Comparison of ENCODE assay signal across 8 cellular contexts in the genomic region with DNA sequence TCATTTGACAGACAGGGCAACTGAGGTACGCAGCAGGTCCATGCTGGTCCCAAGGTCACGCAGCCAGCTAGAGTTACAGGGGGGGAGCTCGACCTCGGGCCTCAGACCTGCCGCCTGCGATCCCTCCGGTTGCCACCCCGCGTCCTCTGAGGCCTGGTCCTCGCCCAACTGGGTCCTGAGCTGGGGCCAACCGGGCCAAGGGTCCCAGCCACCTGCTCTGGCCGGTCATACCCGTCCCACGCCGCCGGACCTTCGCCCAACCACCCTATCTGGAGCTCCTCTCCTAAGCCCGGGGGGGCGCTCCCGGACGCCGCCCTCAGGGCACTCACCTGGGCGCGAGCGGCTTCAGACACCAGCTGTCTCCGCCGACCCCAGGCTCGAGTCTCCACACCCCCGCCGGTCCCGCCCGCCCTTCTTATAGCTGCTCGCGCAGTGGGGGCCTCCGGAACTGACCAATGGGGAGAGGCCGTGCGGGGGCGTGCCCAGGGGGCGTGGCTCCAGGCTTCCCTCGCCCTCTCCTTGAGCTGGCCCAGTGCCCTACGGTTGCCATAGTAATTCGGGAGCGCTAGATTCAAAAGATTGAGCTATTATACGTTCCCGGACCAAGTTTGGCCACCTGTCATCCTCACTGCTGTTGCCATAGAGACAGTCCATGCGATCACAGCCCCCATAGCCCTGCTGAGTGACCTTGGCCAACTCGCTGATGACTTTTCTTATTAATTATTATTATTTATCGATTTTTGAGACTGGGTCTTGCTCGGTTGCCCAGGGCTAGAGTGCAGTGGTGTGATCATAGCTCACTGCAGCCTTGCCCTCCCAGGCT. TPM values are rescaled to one million over a fixed set of nuclear protein-coding genes. Genes with fewer than 3 reads are reported as not detected.
DNase-seq lines count a peak whose midpoint lies in the region; ATAC-seq, FAIRE-seq and TF ChIP-seq lines count a peak whose summit lies in the region.

A gene with protein sequence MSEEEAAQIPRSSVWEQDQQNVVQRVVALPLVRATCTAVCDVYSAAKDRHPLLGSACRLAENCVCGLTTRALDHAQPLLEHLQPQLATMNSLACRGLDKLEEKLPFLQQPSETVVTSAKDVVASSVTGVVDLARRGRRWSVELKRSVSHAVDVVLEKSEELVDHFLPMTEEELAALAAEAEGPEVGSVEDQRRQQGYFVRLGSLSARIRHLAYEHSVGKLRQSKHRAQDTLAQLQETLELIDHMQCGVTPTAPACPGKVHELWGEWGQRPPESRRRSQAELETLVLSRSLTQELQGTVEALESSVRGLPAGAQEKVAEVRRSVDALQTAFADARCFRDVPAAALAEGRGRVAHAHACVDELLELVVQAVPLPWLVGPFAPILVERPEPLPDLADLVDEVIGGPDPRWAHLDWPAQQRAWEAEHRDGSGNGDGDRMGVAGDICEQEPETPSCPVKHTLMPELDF (minus strand): TSS at position 389 of the 823 bp plus-strand sequence. CDS start 1,150 bp downstream, outside the sequence.

- no peaks in the 10 kb centered on the region for H3K4me1 ChIP-seq in kidney (ENCODE audit: control insufficient read depth in 1 of 2, insufficient read depth in 1 of 2, low read depth in 1 of 2, low read length in 2 of 2)

- no peaks in the 10 kb centered on the region for H3K9me3 ChIP-seq in kidney (ENCODE audit: control insufficient read depth in 1 of 2, low read length in 2 of 2)

- H3K9me3 Mint-ChIP-seq in central memory CD8-positive, alpha-beta T cell = no peaks in the 10 kb centered on the region

- H3K4me3 ChIP-seq in kidney (ENCODE audit: low read length in 2 of 2) = peak within 1 kb of the TSS; percentile 39 to 63

- peak; percentile 87 for DNase-seq in DMS79 treated with DMSO at 0.1 percent for 48 hours (lab: John Stamatoyannopoulos, UW)
- peak; percentile 12 for DNase-seq in NCI-H1436 treated with DMSO at 0.1 percent for 48 hours (lab: John Stamatoyannopoulos, UW)
- peak; percentile 12 for DNase-seq in T-helper 9 cell
- DNase-seq in central memory CD8-positive, alpha-beta T cell (ENCODE audit: low spot score in 2 of 2) = peak in 1 of 2 donors; percentile 20
- DNase-seq in kidney = peak; percentile 95
- peak; percentile 6 to 39 for DNase-seq in stimulated activated CD4-positive, alpha-beta T cell treated with anti-CD3 and anti-CD28 coated beads, Interleukin-1b, Interleukin-23, amount 100 ng/mL, for 4 hours (ENCODE audit: low read depth in 2 of 2)
- DNase-seq in AML-193 (lab: John Stamatoyannopoulos, UW) = no peak
- DNase-seq in cortex of kidney (lab: John Stamatoyannopoulos, UW) = no peak

- no peak for TF ChIP-seq CTCF in kidney (IDR thresholded peaks at IDR 0.05; ENCODE audit: borderline replicate concordance, extremely low read depth, insufficient read depth)

- peak within 1 kb of the TSS; percentile 23 for H3K4me3 Mint-ChIP-seq in central memory CD8-positive, alpha-beta T cell

- H3K4me1 Mint-ChIP-seq in central memory CD8-positive, alpha-beta T cell = no peaks in the 10 kb centered on the region

- peak within 1 kb of the TSS; percentile 26 to 48 for H3K9ac ChIP-seq in kidney (ENCODE audit: low read length in 2 of 2)

- H3K27me3 Mint-ChIP-seq in central memory CD8-positive, alpha-beta T cell = peaks cover 26% of the 10 kb centered on the region

- H3K36me3 ChIP-seq in kidney (ENCODE audit: control insufficient read depth in 1 of 2, insufficient read depth in 2 of 2, low read length in 2 of 2) = no peaks in the 10 kb centered on the region

- no peak for ATAC-seq in central memory CD8-positive, alpha-beta T cell (replicated peaks; ENCODE audit: extremely low read depth, poor library complexity, severe bottlenecking)

- intact Hi-C loops in kidney (cut with DNase I) = no loop called here

- H3K27ac ChIP-seq in kidney (ENCODE audit: low read depth in 2 of 2, low read length in 2 of 2) = peak within 1 kb of the TSS; percentile 60 to 74

- peaks cover 2% of the 10 kb centered on the region for H3K36me3 Mint-ChIP-seq in central memory CD8-positive, alpha-beta T cell (ENCODE audit: insufficient read depth)

- H3K27ac Mint-ChIP-seq in central memory CD8-positive, alpha-beta T cell (ENCODE audit: low read depth) = no peak within 1 kb of the TSS

- no peak for FAIRE-seq in kidney (lab: Jason Lieb, UNC)

RNA-seq across cellular contexts. Expression of the gene that starts here (rescaled TPM):
- 30.7 TPM for total RNA-seq in kidney
- 21.2 TPM for polyA plus RNA-seq in kidney (ENCODE audit: insufficient read depth, low read depth, low replicate concordance)

Comparison
In these comparisons a context has a peak if more than half of its experiments do, and no peak if none do; other contexts are left out.
1. DNase-seq: peak in DMS79 treated with DMSO at 0.1 percent for 48 hours (single experiment), NCI-H1436 treated with DMSO at 0.1 percent for 48 hours (single experiment), T-helper 9 cell (single experiment), kidney (single experiment) and stimulated activated CD4-positive, alpha-beta T cell treated with anti-CD3 and anti-CD28 coated beads, Interleukin-1b, Interleukin-23, amount 100 ng/mL, for 4 hours (2 of 2); none in AML-193 (0 of 2) and cortex of kidney (single experiment).